In the genomic region with DNA sequence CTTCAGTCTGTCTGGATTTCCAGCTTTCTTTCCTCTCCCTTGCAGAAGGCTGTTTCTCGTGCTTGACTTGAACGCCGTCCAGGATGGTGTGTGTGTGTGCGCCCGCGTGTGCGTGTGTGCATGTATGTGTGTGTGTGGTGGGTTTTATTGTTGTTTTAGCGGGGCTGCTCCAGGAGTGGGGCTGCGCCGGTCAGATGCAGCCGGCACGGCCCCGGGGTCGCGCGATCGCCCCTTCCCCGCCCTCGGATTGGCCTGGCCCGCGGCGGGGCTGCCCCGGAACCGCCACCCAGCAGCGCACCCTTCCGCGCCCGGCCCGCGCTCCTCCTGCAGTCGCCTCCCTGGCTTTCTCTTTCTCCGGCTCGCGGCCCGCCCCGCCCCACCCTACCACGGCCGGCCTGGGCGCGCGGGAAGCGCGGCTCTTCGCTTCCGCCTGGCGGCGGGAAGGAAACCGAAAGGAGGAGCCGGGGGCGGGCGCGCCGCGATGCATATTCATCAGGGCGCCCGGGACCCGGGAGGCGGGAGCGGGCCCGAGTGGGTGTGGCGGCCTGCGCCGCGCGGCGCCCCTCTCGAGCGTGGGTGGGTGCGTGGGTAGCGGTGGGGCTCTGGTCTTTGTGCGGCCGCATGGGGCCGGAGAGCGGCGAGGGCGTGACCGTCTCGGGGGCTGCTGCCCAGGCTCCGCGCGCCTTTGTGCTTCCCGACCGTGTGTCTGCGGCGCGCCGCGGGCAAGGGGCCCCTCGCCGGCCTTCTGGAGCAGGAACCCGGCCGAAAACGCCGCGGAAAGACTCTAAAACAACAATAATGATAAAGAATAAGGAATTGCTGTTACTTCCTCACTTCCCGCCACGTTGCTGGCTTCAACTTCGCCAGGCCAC, we compare ENCODE assay signal across 1 cellular context.
A peak's percentile ranks its signal among the peaks of the same experiment; 100 is the strongest.
TF ChIP-seq lines count a peak whose summit lies in the region.

No MANE protein-coding gene starts in this region.

TF ChIP-seq in HepG2, 621 proteins besides CTCF, POLR2A, EP300 and RAD21 (continued from another document and continues in another):
- TF ChIP-seq, protein P1, sequence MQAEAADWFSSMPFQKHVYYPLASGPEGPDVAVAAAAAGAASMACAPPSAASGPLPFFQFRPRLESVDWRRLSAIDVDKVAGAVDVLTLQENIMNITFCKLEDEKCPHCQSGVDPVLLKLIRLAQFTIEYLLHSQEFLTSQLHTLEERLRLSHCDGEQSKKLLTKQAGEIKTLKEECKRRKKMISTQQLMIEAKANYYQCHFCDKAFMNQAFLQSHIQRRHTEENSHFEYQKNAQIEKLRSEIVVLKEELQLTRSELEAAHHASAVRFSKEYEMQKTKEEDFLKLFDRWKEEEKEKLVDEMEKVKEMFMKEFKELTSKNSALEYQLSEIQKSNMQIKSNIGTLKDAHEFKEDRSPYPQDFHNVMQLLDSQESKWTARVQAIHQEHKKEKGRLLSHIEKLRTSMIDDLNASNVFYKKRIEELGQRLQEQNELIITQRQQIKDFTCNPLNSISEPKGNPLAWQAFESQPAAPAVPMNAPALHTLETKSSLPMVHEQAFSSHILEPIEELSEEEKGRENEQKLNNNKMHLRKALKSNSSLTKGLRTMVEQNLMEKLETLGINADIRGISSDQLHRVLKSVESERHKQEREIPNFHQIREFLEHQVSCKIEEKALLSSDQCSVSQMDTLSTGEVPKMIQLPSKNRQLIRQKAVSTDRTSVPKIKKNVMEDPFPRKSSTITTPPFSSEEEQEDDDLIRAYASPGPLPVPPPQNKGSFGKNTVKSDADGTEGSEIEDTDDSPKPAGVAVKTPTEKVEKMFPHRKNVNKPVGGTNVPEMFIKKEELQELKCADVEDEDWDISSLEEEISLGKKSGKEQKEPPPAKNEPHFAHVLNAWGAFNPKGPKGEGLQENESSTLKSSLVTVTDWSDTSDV (CRISPR knock-in tag; IDR thresholded peaks at IDR 0.05) = peak; percentile 16; the same call in 1 of the 2 replicates
- TF ChIP-seq NFE2 (CRISPR knock-in tag; IDR thresholded peaks at IDR 0.05) (no peak), PRMT3 (CRISPR knock-in tag; IDR thresholded peaks at IDR 0.05; ENCODE audit: borderline replicate concordance, low read depth) (no peak), ZBTB7B (CRISPR knock-in tag; IDR thresholded peaks at IDR 0.05) (0 out of 2 replicates have a peak, but pooled peaks have one; percentile 55), ELF1 (CRISPR knock-in tag; IDR thresholded peaks at IDR 0.05) (peak; percentile 49; the same call in 1 of the 2 replicates), ZFP36L1 (CRISPR knock-in tag; IDR thresholded peaks at IDR 0.05) (no peak), PHF8 (CRISPR knock-in tag; IDR thresholded peaks at IDR 0.05) (peak; percentile 56; the same call in 1 of the 2 replicates), ZNF556 (CRISPR knock-in tag; IDR thresholded peaks at IDR 0.05; ENCODE audit: borderline replicate concordance) (peak; percentile 73; the same call in 1 of the 2 replicates), ZEB1 (IDR thresholded peaks at IDR 0.05; ENCODE audit: insufficient replicate concordance, low read depth) (peak; percentile 20), MBD4 (IDR thresholded peaks at IDR 0.05; ENCODE audit: borderline replicate concordance, low read length) (no peak), KLF12 (CRISPR knock-in tag; IDR thresholded peaks at IDR 0.05; ENCODE audit: borderline replicate concordance) (peak; percentile 79; the same call in 1 of the 2 replicates), ZMYM4 (CRISPR knock-in tag; IDR thresholded peaks at IDR 0.05) (peak; percentile 80), ZC3H13 (CRISPR knock-in tag; IDR thresholded peaks at IDR 0.05) (0 out of 2 replicates have a peak, but pooled peaks have one; percentile 22), SMAD3 (CRISPR knock-in tag; IDR thresholded peaks at IDR 0.05) (no peak), ZNF720 (CRISPR knock-in tag; IDR thresholded peaks at IDR 0.05) (no peak), ARNT2 (CRISPR knock-in tag; IDR thresholded peaks at IDR 0.05; ENCODE audit: low read depth) (0 out of 2 replicates have a peak, but pooled peaks have one; percentile 23), XBP1 (CRISPR knock-in tag; IDR thresholded peaks at IDR 0.05) (no peak), ZMAT3 (CRISPR knock-in tag; conservative IDR thresholded peaks at IDR 0.05) (0 out of 2 replicates have a peak, but pooled peaks have one; percentile 23), CHD4 (IDR thresholded peaks at IDR 0.05; ENCODE audit: borderline replicate concordance, low read length) (no peak), KLF6 (CRISPR knock-in tag; IDR thresholded peaks at IDR 0.05) (peak; percentile 57; the same call in 1 of the 2 replicates), KLF16 (CRISPR knock-in tag; IDR thresholded peaks at IDR 0.05) (peak in 1 of 2 experiments; percentile 53; a peak in 1 of 4 replicates), FOXK1 (CRISPR knock-in tag; IDR thresholded peaks at IDR 0.05; ENCODE audit: borderline replicate concordance, low read depth) (no peak), POLR2AphosphoS5 (IDR thresholded peaks at IDR 0.05; ENCODE audit: low read depth, low read length) (no peak), ZNF343 (CRISPR knock-in tag; IDR thresholded peaks at IDR 0.05) (0 out of 2 replicates have a peak, but pooled peaks have one; percentile 58), ZNF564 (CRISPR knock-in tag; IDR thresholded peaks at IDR 0.05) (peak; percentile 61; the same call in 1 of the 2 replicates), ZSCAN31 (CRISPR knock-in tag; IDR thresholded peaks at IDR 0.05; ENCODE audit: low read depth) (peak; percentile 48)
- TF ChIP-seq, protein P2, sequence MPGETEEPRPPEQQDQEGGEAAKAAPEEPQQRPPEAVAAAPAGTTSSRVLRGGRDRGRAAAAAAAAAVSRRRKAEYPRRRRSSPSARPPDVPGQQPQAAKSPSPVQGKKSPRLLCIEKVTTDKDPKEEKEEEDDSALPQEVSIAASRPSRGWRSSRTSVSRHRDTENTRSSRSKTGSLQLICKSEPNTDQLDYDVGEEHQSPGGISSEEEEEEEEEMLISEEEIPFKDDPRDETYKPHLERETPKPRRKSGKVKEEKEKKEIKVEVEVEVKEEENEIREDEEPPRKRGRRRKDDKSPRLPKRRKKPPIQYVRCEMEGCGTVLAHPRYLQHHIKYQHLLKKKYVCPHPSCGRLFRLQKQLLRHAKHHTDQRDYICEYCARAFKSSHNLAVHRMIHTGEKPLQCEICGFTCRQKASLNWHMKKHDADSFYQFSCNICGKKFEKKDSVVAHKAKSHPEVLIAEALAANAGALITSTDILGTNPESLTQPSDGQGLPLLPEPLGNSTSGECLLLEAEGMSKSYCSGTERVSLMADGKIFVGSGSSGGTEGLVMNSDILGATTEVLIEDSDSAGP (CRISPR knock-in tag; IDR thresholded peaks at IDR 0.05; ENCODE audit: borderline replicate concordance) = peak; percentile 62; the same call in 1 of the 2 replicates
- TF ChIP-seq, protein P3, sequence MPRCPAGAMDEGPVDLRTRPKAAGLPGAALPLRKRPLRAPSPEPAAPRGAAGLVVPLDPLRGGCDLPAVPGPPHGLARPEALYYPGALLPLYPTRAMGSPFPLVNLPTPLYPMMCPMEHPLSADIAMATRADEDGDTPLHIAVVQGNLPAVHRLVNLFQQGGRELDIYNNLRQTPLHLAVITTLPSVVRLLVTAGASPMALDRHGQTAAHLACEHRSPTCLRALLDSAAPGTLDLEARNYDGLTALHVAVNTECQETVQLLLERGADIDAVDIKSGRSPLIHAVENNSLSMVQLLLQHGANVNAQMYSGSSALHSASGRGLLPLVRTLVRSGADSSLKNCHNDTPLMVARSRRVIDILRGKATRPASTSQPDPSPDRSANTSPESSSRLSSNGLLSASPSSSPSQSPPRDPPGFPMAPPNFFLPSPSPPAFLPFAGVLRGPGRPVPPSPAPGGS (CRISPR knock-in tag; IDR thresholded peaks at IDR 0.05) = peak; percentile 61; the same call in 1 of the 2 replicates
- TF ChIP-seq, protein P4, sequence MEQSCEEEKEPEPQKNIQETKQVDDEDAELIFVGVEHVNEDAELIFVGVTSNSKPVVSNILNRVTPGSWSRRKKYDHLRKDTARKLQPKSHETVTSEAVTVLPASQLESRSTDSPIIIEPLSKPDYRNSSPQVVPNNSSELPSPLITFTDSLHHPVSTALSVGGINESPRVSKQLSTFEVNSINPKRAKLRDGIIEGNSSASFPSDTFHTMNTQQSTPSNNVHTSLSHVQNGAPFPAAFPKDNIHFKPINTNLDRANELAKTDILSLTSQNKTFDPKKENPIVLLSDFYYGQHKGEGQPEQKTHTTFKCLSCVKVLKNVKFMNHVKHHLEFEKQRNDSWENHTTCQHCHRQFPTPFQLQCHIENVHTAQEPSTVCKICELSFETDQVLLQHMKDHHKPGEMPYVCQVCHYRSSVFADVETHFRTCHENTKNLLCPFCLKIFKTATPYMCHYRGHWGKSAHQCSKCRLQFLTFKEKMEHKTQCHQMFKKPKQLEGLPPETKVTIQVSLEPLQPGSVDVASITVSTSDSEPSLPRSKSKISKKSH (CRISPR knock-in tag; IDR thresholded peaks at IDR 0.05; ENCODE audit: borderline replicate concordance) = peak; percentile 61; the same call in 1 of the 2 replicates
- TF ChIP-seq, protein P5, sequence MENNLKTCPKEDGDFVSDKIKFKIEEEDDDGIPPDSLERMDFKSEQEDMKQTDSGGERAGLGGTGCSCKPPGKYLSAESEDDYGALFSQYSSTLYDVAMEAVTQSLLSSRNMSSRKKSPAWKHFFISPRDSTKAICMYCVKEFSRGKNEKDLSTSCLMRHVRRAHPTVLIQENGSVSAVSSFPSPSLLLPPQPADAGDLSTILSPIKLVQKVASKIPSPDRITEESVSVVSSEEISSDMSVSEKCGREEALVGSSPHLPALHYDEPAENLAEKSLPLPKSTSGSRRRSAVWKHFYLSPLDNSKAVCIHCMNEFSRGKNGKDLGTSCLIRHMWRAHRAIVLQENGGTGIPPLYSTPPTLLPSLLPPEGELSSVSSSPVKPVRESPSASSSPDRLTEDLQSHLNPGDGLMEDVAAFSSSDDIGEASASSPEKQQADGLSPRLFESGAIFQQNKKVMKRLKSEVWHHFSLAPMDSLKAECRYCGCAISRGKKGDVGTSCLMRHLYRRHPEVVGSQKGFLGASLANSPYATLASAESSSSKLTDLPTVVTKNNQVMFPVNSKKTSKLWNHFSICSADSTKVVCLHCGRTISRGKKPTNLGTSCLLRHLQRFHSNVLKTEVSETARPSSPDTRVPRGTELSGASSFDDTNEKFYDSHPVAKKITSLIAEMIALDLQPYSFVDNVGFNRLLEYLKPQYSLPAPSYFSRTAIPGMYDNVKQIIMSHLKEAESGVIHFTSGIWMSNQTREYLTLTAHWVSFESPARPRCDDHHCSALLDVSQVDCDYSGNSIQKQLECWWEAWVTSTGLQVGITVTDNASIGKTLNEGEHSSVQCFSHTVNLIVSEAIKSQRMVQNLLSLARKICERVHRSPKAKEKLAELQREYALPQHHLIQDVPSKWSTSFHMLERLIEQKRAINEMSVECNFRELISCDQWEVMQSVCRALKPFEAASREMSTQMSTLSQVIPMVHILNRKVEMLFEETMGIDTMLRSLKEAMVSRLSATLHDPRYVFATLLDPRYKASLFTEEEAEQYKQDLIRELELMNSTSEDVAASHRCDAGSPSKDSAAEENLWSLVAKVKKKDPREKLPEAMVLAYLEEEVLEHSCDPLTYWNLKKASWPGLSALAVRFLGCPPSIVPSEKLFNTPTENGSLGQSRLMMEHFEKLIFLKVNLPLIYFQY (CRISPR knock-in tag; IDR thresholded peaks at IDR 0.05; ENCODE audit: borderline replicate concordance) = peak; percentile 82; the same call in 1 of the 2 replicates
- TF ChIP-seq, protein P6, sequence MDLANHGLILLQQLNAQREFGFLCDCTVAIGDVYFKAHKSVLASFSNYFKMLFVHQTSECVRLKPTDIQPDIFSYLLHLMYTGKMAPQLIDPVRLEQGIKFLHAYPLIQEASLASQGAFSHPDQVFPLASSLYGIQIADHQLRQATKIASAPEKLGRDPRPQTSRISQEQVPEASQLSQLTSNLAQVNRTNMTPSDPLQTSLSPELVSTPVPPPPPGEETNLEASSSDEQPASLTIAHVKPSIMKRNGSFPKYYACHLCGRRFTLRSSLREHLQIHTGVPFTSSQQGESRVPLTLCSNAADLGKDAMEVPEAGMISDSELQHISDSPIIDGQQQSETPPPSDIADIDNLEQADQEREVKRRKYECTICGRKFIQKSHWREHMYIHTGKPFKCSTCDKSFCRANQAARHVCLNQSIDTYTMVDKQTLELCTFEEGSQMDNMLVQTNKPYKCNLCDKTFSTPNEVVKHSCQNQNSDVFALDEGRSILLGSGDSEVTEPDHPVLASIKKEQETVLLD (CRISPR knock-in tag; IDR thresholded peaks at IDR 0.05; ENCODE audit: low read depth) = peak; percentile 66; the same call in 1 of the 2 replicates
- TF ChIP-seq, protein P7, sequence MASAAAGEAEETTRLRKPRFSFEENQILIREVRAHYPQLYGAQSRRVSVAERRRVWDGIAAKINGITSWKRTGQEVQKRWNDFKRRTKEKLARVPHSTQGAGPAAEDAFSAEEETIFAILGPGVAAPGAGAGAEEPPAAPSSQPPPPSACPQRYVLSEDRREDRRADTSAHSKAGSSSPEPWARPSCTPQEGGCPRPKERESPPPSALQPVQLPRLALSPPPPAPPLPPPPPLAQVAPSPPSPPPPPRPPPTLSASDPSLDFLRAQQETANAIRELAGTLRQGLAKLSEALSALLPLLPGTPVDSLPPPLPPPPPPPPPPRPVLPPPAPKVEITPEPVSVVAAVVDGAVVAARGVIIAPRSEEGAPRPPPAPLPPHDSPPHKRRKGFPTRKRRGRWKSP (CRISPR knock-in tag; IDR thresholded peaks at IDR 0.05) = 0 out of 2 replicates have a peak, but pooled peaks have one; percentile 45
- TF ChIP-seq, protein P8, sequence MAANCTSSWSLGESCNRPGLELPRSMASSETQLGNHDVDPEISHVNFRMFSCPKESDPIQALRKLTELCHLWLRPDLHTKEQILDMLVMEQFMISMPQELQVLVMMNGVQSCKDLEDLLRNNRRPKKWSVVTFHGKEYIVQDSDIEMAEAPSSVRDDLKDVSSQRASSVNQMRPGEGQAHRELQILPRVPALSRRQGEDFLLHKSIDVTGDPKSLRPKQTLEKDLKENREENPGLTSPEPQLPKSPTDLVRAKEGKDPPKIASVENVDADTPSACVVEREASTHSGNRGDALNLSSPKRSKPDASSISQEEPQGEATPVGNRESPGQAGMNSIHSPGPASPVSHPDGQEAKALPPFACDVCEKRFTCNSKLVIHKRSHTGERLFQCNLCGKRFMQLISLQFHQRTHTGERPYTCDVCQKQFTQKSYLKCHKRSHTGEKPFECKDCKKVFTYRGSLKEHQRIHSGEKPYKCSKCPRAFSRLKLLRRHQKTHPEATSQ (CRISPR knock-in tag; IDR thresholded peaks at IDR 0.05; ENCODE audit: borderline replicate concordance) = peak; percentile 24; the same call in 1 of the 2 replicates
- TF ChIP-seq, protein P9, sequence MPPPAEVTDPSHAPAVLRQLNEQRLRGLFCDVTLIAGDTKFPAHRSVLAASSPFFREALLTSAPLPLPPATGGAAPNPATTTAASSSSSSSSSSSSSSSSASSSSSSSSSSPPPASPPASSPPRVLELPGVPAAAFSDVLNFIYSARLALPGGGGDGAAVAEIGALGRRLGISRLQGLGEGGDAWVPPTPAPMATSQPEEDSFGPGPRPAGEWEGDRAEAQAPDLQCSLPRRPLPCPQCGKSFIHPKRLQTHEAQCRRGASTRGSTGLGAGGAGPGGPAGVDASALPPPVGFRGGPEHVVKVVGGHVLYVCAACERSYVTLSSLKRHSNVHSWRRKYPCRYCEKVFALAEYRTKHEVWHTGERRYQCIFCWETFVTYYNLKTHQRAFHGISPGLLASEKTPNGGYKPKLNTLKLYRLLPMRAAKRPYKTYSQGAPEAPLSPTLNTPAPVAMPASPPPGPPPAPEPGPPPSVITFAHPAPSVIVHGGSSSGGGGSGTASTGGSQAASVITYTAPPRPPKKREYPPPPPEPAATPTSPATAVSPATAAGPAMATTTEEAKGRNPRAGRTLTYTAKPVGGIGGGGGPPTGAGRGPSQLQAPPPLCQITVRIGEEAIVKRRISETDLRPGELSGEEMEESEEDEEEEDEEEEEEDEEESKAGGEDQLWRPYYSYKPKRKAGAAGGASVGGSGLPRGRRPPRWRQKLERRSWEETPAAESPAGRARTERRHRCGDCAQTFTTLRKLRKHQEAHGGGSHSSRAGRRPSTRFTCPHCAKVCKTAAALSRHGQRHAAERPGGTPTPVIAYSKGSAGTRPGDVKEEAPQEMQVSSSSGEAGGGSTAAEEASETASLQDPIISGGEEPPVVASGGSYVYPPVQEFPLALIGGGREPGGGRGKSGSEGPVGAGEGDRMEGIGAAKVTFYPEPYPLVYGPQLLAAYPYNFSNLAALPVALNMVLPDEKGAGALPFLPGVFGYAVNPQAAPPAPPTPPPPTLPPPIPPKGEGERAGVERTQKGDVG (CRISPR knock-in tag; IDR thresholded peaks at IDR 0.05; ENCODE audit: borderline replicate concordance) = 0 out of 2 replicates have a peak, but pooled peaks have one; percentile 44
